8 cellular contexts compared by ENCODE assay signal in genomic region chr7:74453321-74454011, GRCh38. TPM values are rescaled to one million over a fixed set of nuclear protein-coding genes. Genes with fewer than 3 reads are reported as not detected.
A peak's percentile ranks its signal among the peaks of the same experiment; 100 is the strongest.
DNase-seq lines count a peak whose midpoint lies in the region; ATAC-seq, FAIRE-seq and TF ChIP-seq lines count a peak whose summit lies in the region.

Gene GTF2IRD1, plus strand, starts transcription at chr7:74453906. Its CDS starts 54,175 bp downstream, at chr7:74508081.

- no peaks in the 10 kb centered on the region for H3K27me3 ChIP-seq in naive thymus-derived CD4-positive, alpha-beta T cell (ENCODE audit: control insufficient read depth in 2 of 2, insufficient read depth in 2 of 2, low read length in 2 of 2)

- intact Hi-C loops in naive thymus-derived CD4-positive, alpha-beta T cell (cut with micrococcal nuclease): loop anchor here (1.0 to 10.0 kb wide), 4 partner anchors 199 to 1281 kb away; partner anchors contain the start of genes GTF2I (in 1 of the 2), HIP1 (in 1 of the 2) and RFC2 (in 1 of the 2)

- no peaks in the 10 kb centered on the region for H3K9me3 ChIP-seq in naive thymus-derived CD4-positive, alpha-beta T cell (ENCODE audit: control insufficient read depth in 2 of 3, low read length in 3 of 3)

- peaks cover 0 to 5% (median 0%) of the 10 kb centered on the region in 5 donors for H3K36me3 Mint-ChIP-seq in naive thymus-derived CD4-positive, alpha-beta T cell

- no peaks in the 10 kb centered on the region for H3K36me3 ChIP-seq in naive thymus-derived CD4-positive, alpha-beta T cell (ENCODE audit: control insufficient read depth in 2 of 3, insufficient read depth in 3 of 3, low read length in 3 of 3)

- TF ChIP-seq CTCF in fibroblast of pulmonary artery (IDR thresholded peaks at IDR 0.05; ENCODE audit: low read length, missing control alignments): no peak

- ATAC-seq in naive thymus-derived CD4-positive, alpha-beta T cell: peak; percentile 42

- in situ Hi-C loops in KBM-7 (cut with MboI; ENCODE audit: low pct_unique_long_range_greater_than_20kb, low sequenced_read_pairs): no loop called here

- DNase-seq in DMS53 (lab: John Stamatoyannopoulos, UW): peak; percentile 91
- DNase-seq in KBM-7: peak; percentile 63
- peak; percentile 88 for DNase-seq in RKO (ENCODE audit: low spot score)
- DNase-seq in activated gamma-delta T cell (lab: John Stamatoyannopoulos, UW): peak; percentile 25
- peak; percentile 74 for DNase-seq in fibroblast of pulmonary artery (ENCODE audit: low read depth)
- DNase-seq in naive thymus-derived CD4-positive, alpha-beta T cell: peak in 8 of 9 donors; percentile 12 to 63 (median 32)
- DNase-seq in substantia nigra (lab: John Stamatoyannopoulos, UW): peak in 42 of 49 donors; percentile 10 to 92 (median 52)
- DNase-seq in GM12892 (ENCODE audit: insufficient read length): no peak

- peak within 1 kb of the TSS; percentile 61 for H3K27ac ChIP-seq in naive thymus-derived CD4-positive, alpha-beta T cell (ENCODE audit: low read depth, low read length)
- peak within 1 kb of the TSS; percentile 84 for H3K27ac ChIP-seq in substantia nigra (ENCODE audit: low read depth, low read length, poor library complexity, severe bottlenecking)

- peaks cover 0 to 6% (median 0%) of the 10 kb centered on the region in 11 donors for H3K9me3 Mint-ChIP-seq in naive thymus-derived CD4-positive, alpha-beta T cell

- peak within 1 kb of the TSS; percentile 79 to 89 (median 87) for H3K4me3 Mint-ChIP-seq in naive thymus-derived CD4-positive, alpha-beta T cell

- TF ChIP-seq POLR2A in GM12892 (IDR thresholded peaks at IDR 0.05; ENCODE audit: low read depth, low read length): no peak

- peaks cover 0 to 37% (median 0%) of the 10 kb centered on the region in 5 donors for H3K27me3 Mint-ChIP-seq in naive thymus-derived CD4-positive, alpha-beta T cell

- peaks cover 0 to 5% of the 10 kb centered on the region in 2 donors for H3K4me1 ChIP-seq in naive thymus-derived CD4-positive, alpha-beta T cell (ENCODE audit: control insufficient read depth in 2 of 2, insufficient read depth in 2 of 2, low read length in 2 of 2)

- POLR2A ChIA-PET in naive thymus-derived CD4-positive, alpha-beta T cell (lab: Charles Lee): no interaction called here

- peak within 1 kb of the TSS; percentile 61 for H3K4me3 ChIP-seq in fibroblast of pulmonary artery (replicated peaks; ENCODE audit: low read depth, low read length)
- peak within 1 kb of the TSS; percentile 50 for H3K4me3 ChIP-seq in naive thymus-derived CD4-positive, alpha-beta T cell (ENCODE audit: low read length)

- peaks cover 9 to 19% (median 14%) of the 10 kb centered on the region in 7 donors for H3K4me1 Mint-ChIP-seq in naive thymus-derived CD4-positive, alpha-beta T cell

- FAIRE-seq in GM12892 (lab: Jason Lieb, UNC): no peak

- CTCF ChIA-PET in naive thymus-derived CD4-positive, alpha-beta T cell (lab: Charles Lee): interaction anchor here (0.7 kb wide), 1 partner anchor 24 kb away, joined by 3 read pairs; no protein-coding TSS in a partner anchor

- H3K27ac Mint-ChIP-seq in naive thymus-derived CD4-positive, alpha-beta T cell: peak within 1 kb of the TSS; percentile 87 to 99 (median 95)

RNA-seq across cellular contexts. Expression of gene GTF2IRD1, which starts in this region (rescaled TPM):
- 1 to 10 TPM in 2 of 5 experiments, under 1 TPM in 3; 0.82 to 5.6 (median 0.93) TPM for total RNA-seq in naive thymus-derived CD4-positive, alpha-beta T cell
- under 1 TPM in 1 of 2 donors, not detected in 1; 0.07 TPM for polyA plus RNA-seq in naive thymus-derived CD4-positive, alpha-beta T cell
- polyA plus RNA-seq in GM12892 (2012; ENCODE audit: missing spikeins): 7.6 TPM
